Comparison of ENCODE assay signal across 9 cellular contexts in genomic region chr16:89224665-89225064, GRCh38. TPM values are rescaled to one million over a fixed set of nuclear protein-coding genes. Genes with fewer than 3 reads are reported as not detected.
"Had no signal": no experiment of that assay in that cellular context is flagged by ENCODE, and none has a peak within 500 bp of the region (broad histone marks: within the 10 kb centered on the region; RNA-seq: fewer than 3 reads in every experiment).

No MANE protein-coding gene starts in this region.

- H3K4me3 ChIP-seq: GM23338 had no signal

- FAIRE-seq: H1, H54, HTR-8/SVneo had no signal

- H2AFZ ChIP-seq: GM23338 had no signal

- H3K4me3 Mint-ChIP-seq: GM23338, H9 had no signal

- H3K4me2 ChIP-seq: GM23338 had no signal

- DNase-seq: H9, HCEC 1CT, IMR-90, KBM-7 had no signal

- ATAC-seq: GM23338 had no signal

- H3K4me1 Mint-ChIP-seq: GM23338, H9 had no signal

- H3K27ac Mint-ChIP-seq: GM23338 had no signal

RNA-seq across cellular contexts. Expression of gene SLC22A31, which starts 24.3 kb away (rescaled TPM):
- total RNA-seq: HT-29 had no signal

RNA-seq across cellular contexts. Expression of gene CDH15, which starts 53.1 kb away (rescaled TPM):
- total RNA-seq: HT-29 had no signal
